29 cellular contexts compared by ENCODE assay signal in genomic region chr4:83371936-83372335, GRCh38.
"Had no signal": no experiment of that assay in that cellular context is flagged by ENCODE, and none has a peak within 500 bp of the region (broad histone marks: within the 10 kb centered on the region; RNA-seq: fewer than 3 reads in every experiment).

No MANE protein-coding gene starts in this region.

- ATAC-seq: activated T-cell treated with anti-CD3 and anti-CD28 coated beads, Interleukin-2, amount 50 U/mL, for 72 hours; effector memory CD8-positive, alpha-beta T cell; heart left ventricle had no signal

- H3K27me3 ChIP-seq: esophagus squamous epithelium, heart left ventricle had no signal

- DNase-seq: activated CD4-positive, alpha-beta memory T cell treated with anti-CD3 and anti-CD28 coated beads, Interleukin-2, amount 10 ng/mL, durations not matched to agents 7 days and 5 days; activated CD4-positive, alpha-beta T cell treated with anti-CD3 and anti-CD28 coated beads for 1 hour; activated CD4-positive, alpha-beta T cell treated with anti-CD3 and anti-CD28 coated beads for 4 hours; activated CD4-positive, alpha-beta T cell treated with anti-CD3 and anti-CD28 coated beads, Interleukin-2, amount 10 ng/mL, durations not matched to agents 7 days and 5 days; activated CD4-positive, alpha-beta T cell treated with anti-CD3 and anti-CD28 coated beads, Interleukin-2, amount 50 U/mL, for 4 hours; activated CD4-positive, CD25-positive, alpha-beta regulatory T cell; activated CD8-positive, alpha-beta memory T cell treated with anti-CD3 and anti-CD28 coated beads, Interleukin-2, amount 50 U/mL, for 48 hours; activated effector memory CD4-positive, alpha-beta T cell treated with Interleukin-2 at 50 U/mL for 16 hours; activated gamma-delta T cell treated with Interleukin-2 at 50 U/mL for 16 hours; activated naive CD4-positive, alpha-beta T cell treated with anti-CD3 and anti-CD28 coated beads, Interleukin-2, amount 50 U/mL, for 16 hours; activated naive CD4-positive, alpha-beta T cell treated with Interleukin-2 at 50 U/mL for 16 hours; activated T-cell treated with anti-CD3 and anti-CD28 coated beads for 4 hours; activated T-cell treated with anti-CD3 and anti-CD28 coated beads, Interleukin-2, amount 50 U/mL, for 24 hours; activated T-cell treated with anti-CD3 and anti-CD28 coated beads, Interleukin-2, amount 50 U/mL, for 72 hours; amniotic stem cell; anterior cingulate cortex; caudate nucleus; cortex of kidney; dermis blood vessel endothelial cell; effector CD4-positive, alpha-beta T cell; effector memory CD8-positive, alpha-beta T cell; esophagus squamous epithelium; glutamatergic neuron; heart left ventricle; T-helper 2 cell had no signal

- H3K27ac Mint-ChIP-seq: activated CD4-positive, alpha-beta memory T cell treated with anti-CD3 and anti-CD28 coated beads, Interleukin-2, amount 10 ng/mL, durations not matched to agents 7 days and 5 days; activated CD4-positive, alpha-beta T cell treated with anti-CD3 and anti-CD28 coated beads, Interleukin-2, amount 10 ng/mL, durations not matched to agents 7 days and 5 days; activated naive CD8-positive, alpha-beta T cell; activated T-cell treated with anti-CD3 and anti-CD28 coated beads, Interleukin-2, amount 50 U/mL, for 24 hours; activated T-cell treated with anti-CD3 and anti-CD28 coated beads, Interleukin-2, amount 50 U/mL, for 72 hours; effector memory CD8-positive, alpha-beta T cell had no signal

- H3K36me3 ChIP-seq: esophagus squamous epithelium, heart left ventricle had no signal

- H3K4me1 ChIP-seq: esophagus squamous epithelium had no signal

- H3K27ac ChIP-seq: esophagus squamous epithelium, heart left ventricle had no signal

- H3K4me3 Mint-ChIP-seq: activated CD4-positive, alpha-beta memory T cell treated with anti-CD3 and anti-CD28 coated beads, Interleukin-2, amount 10 ng/mL, durations not matched to agents 7 days and 5 days; activated CD4-positive, alpha-beta T cell treated with anti-CD3 and anti-CD28 coated beads, Interleukin-2, amount 10 ng/mL, durations not matched to agents 7 days and 5 days; activated naive CD8-positive, alpha-beta T cell; activated T-cell treated with anti-CD3 and anti-CD28 coated beads, Interleukin-2, amount 50 U/mL, for 24 hours; activated T-cell treated with anti-CD3 and anti-CD28 coated beads, Interleukin-2, amount 50 U/mL, for 72 hours; effector memory CD8-positive, alpha-beta T cell had no signal

- FAIRE-seq: astrocyte, colon, frontal cortex had no signal

- H3K9me3 Mint-ChIP-seq: activated T-cell treated with anti-CD3 and anti-CD28 coated beads, Interleukin-2, amount 50 U/mL, for 24 hours; effector memory CD8-positive, alpha-beta T cell had no signal

- H3K4me3 ChIP-seq: esophagus squamous epithelium, heart left ventricle had no signal

- H3K9me3 ChIP-seq: esophagus squamous epithelium, heart left ventricle had no signal
